11 cellular contexts compared by ENCODE assay signal in genomic region chr18:62869327-62869726, GRCh38.
DNase-seq lines count a peak whose midpoint lies in the region; ATAC-seq, FAIRE-seq and TF ChIP-seq lines count a peak whose summit lies in the region.
"Had no signal": no experiment of that assay in that cellular context is flagged by ENCODE, and none has a peak within 500 bp of the region (broad histone marks: within the 10 kb centered on the region; RNA-seq: fewer than 3 reads in every experiment).

No MANE protein-coding gene starts in this region.

- H2BK5ac ChIP-seq in mesenchymal stem cell (ENCODE audit: low read depth, low read length, poor library complexity, severe bottlenecking): no peak overlapping the region

- H2AK5ac ChIP-seq in mesenchymal stem cell (ENCODE audit: low read length, severe bottlenecking): no peak overlapping the region

- H3K9me3 Mint-ChIP-seq in immature natural killer cell: no peaks in the 10 kb centered on the region

- no peak overlapping the region for H3K27ac ChIP-seq in mesenchymal stem cell (ENCODE audit: low read length, poor library complexity, severe bottlenecking)
- H3K27ac ChIP-seq in esophagus squamous epithelium: no peak overlapping the region

- H3K36me3 Mint-ChIP-seq in immature natural killer cell: no peaks in the 10 kb centered on the region

- H3K27me3 ChIP-seq in mesenchymal stem cell (ENCODE audit: control insufficient read depth in 1 of 2, insufficient read depth in 1 of 2, low read length in 2 of 2) (no peaks in the 10 kb centered on the region), esophagus squamous epithelium (no peaks in the 10 kb centered on the region)

- no peak overlapping the region for H3K4ac ChIP-seq in mesenchymal stem cell (ENCODE audit: low read depth in 1 of 2, low read length in 2 of 2)

- no peak overlapping the region for H2BK12ac ChIP-seq in mesenchymal stem cell (ENCODE audit: low read length in 2 of 2)

- no peak overlapping the region for H3K9ac ChIP-seq in mesenchymal stem cell (ENCODE audit: low read length)

- no peak for TF ChIP-seq POLR2A in esophagus squamous epithelium (IDR thresholded peaks at IDR 0.05)

- peak overlapping the region; percentile 78 to 94 (median 92) for H3K27ac Mint-ChIP-seq in immature natural killer cell

- DNase-seq in GM18507 (ENCODE audit: extremely low spot score, insufficient read length, low read depth): no peak
- DNase-seq in immature natural killer cell: no peak
- no peak for DNase-seq in mesenchymal stem cell
- DNase-seq in foreskin fibroblast: no peak
- no peak for DNase-seq in esophagus squamous epithelium (lab: John Stamatoyannopoulos, UW)
- no peak for DNase-seq in NCI-H1092 (lab: John Stamatoyannopoulos, UW)
- DNase-seq: DMS153, SHP77 had no signal

- no peak overlapping the region for H4K8ac ChIP-seq in mesenchymal stem cell (ENCODE audit: low read length)

- no peak overlapping the region for H2BK120ac ChIP-seq in mesenchymal stem cell (ENCODE audit: low read depth, low read length)

- H3K9me3 ChIP-seq in mesenchymal stem cell (ENCODE audit: control insufficient read depth, low read length) (no peaks in the 10 kb centered on the region), esophagus squamous epithelium (no peaks in the 10 kb centered on the region)

- no peak overlapping the region for H3K23ac ChIP-seq in mesenchymal stem cell (ENCODE audit: low read length in 2 of 2)

- no peaks in the 10 kb centered on the region for H3K36me3 ChIP-seq in mesenchymal stem cell (ENCODE audit: control insufficient read depth in 1 of 2, insufficient read depth in 2 of 2, low read depth in 1 of 2, low read length in 2 of 2)
- H3K36me3 ChIP-seq in esophagus squamous epithelium: peaks cover 0 to 3% (median 0%) of the 10 kb centered on the region in 3 donors

- no peaks in the 10 kb centered on the region for H3K4me1 ChIP-seq in mesenchymal stem cell (ENCODE audit: control insufficient read depth, insufficient read depth, low read depth, low read length)
- H3K4me1 ChIP-seq in esophagus squamous epithelium: no peaks in the 10 kb centered on the region

- no peak overlapping the region for H2AFZ ChIP-seq in mesenchymal stem cell (ENCODE audit: low read depth, low read length)

- H3K4me1 Mint-ChIP-seq in immature natural killer cell: peaks cover 14 to 30% of the 10 kb centered on the region in 2 donors

- no peak for TF ChIP-seq CTCF in foreskin fibroblast (IDR thresholded peaks at IDR 0.05; ENCODE audit: low read depth, low read length)
- TF ChIP-seq CTCF in esophagus squamous epithelium (IDR thresholded peaks at IDR 0.05): no peak

- no peak overlapping the region for H3K14ac ChIP-seq in mesenchymal stem cell (ENCODE audit: low read length in 2 of 2)

- H4K91ac ChIP-seq in mesenchymal stem cell (ENCODE audit: low read length): no peak overlapping the region

- H2BK15ac ChIP-seq in mesenchymal stem cell (ENCODE audit: low read depth, poor library complexity, severe bottlenecking): no peak overlapping the region

- intact Hi-C loops in esophagus squamous epithelium (cut with DNase I): no loop called here

- peak; percentile 45 for FAIRE-seq in GM18507 (lab: Jason Lieb, UNC)
- FAIRE-seq: astrocyte had no signal

- ATAC-seq in GM21423 (IDR thresholded peaks at IDR 0.05; ENCODE audit: unreplicated experiment) (peak; percentile 60), HG03439 (IDR thresholded peaks at IDR 0.05; ENCODE audit: unreplicated experiment) (peak; percentile 44)

- no peak overlapping the region for H3K4me2 ChIP-seq in mesenchymal stem cell (ENCODE audit: low read length, poor library complexity, severe bottlenecking)

- H3K4me3 ChIP-seq in mesenchymal stem cell (ENCODE audit: insufficient read depth in 1 of 2, low read depth in 1 of 2, low read length in 2 of 2): no peak overlapping the region
- H3K4me3 ChIP-seq in foreskin fibroblast (ENCODE audit: low read depth in 1 of 2, low read length in 2 of 2): no peak overlapping the region
- H3K4me3 ChIP-seq in esophagus squamous epithelium: no peak overlapping the region

- H3K79me1 ChIP-seq in mesenchymal stem cell (replicated peaks; ENCODE audit: low read length, poor library complexity, severe bottlenecking): peaks cover 2% of the 10 kb centered on the region

- no peak overlapping the region for H3K18ac ChIP-seq in mesenchymal stem cell (ENCODE audit: low read depth in 1 of 2, low read length in 2 of 2)

- H3K27me3 Mint-ChIP-seq in immature natural killer cell (ENCODE audit: low read depth in 3 of 3): peaks cover 0 to 3% (median 1%) of the 10 kb centered on the region in 3 donors

- peak overlapping the region; percentile 82 to 85 (median 84) for H3K4me3 Mint-ChIP-seq in immature natural killer cell
